ENCODE assay signal across 11 cellular contexts in genomic region chr4:39732728-39733127, GRCh38. TPM values are rescaled to one million over a fixed set of nuclear protein-coding genes. Genes with fewer than 3 reads are reported as not detected.
A peak's percentile ranks its signal among the peaks of the same experiment; 100 is the strongest.
DNase-seq lines count a peak whose midpoint lies in the region; ATAC-seq and TF ChIP-seq lines count a peak whose summit lies in the region.
"Had no signal": no experiment of that assay in that cellular context is flagged by ENCODE, and none has a peak within 500 bp of the region (broad histone marks: within the 10 kb centered on the region; RNA-seq: fewer than 3 reads in every experiment).

No MANE protein-coding gene starts in this region.

- H3K9me3 Mint-ChIP-seq in WTC11 (no peaks in the 10 kb centered on the region), Calu3 (ENCODE audit: low read depth, unreplicated experiment) (no peaks in the 10 kb centered on the region)

- POLR2A ChIA-PET in WTC11 (lab: Charles Lee): interaction anchor here (0.5 to 0.7 kb wide), 5 partner anchors 8 to 56 kb away, joined by 3 to 7 read pairs (median 3); no protein-coding TSS in a partner anchor

- H3K4me3 Mint-ChIP-seq in WTC11 (no peak overlapping the region), Calu3 (ENCODE audit: low read depth, unreplicated experiment) (no peak overlapping the region)

- BruUV-seq in Calu3 (replicated peaks; lab: Mats Ljungman, UMichigan): no TSS peak

- no peak for TF ChIP-seq CTCF in WTC11 (IDR thresholded peaks at IDR 0.05)
- TF ChIP-seq CTCF in Calu3 (IDR thresholded peaks at IDR 0.05; ENCODE audit: unreplicated experiment): no peak

- intact Hi-C loops in Calu3 (cut with micrococcal nuclease; ENCODE audit: unreplicated experiment): no loop called here

- peaks cover 6% of the 10 kb centered on the region for H3K36me3 Mint-ChIP-seq in WTC11
- no peaks in the 10 kb centered on the region for H3K36me3 Mint-ChIP-seq in Calu3 (ENCODE audit: insufficient read depth, unreplicated experiment)

- no peaks in the 10 kb centered on the region; the same call in 1 of the 2 replicates for H3K27me3 Mint-ChIP-seq in WTC11 (ENCODE audit: low read depth)
- no peaks in the 10 kb centered on the region for H3K27me3 Mint-ChIP-seq in Calu3 (ENCODE audit: unreplicated experiment)

- peak; percentile 11 for DNase-seq in ACHN
- DNase-seq in HCEC 1CT: peak; percentile 78
- DNase-seq in WTC11 (ENCODE audit: low spot score): no peak
- peak; percentile 32 for DNase-seq in hepatic stellate cell (ENCODE audit: low spot score)
- no peak for DNase-seq in NCI-H510A treated with DMSO at 0.1 percent for 48 hours (lab: John Stamatoyannopoulos, UW)
- DNase-seq in Calu3: no peak
- DNase-seq in NCI-H1436 (lab: John Stamatoyannopoulos, UW): no peak
- DNase-seq: anterior cingulate cortex, hippocampal formation had no signal

- no peak for ATAC-seq in WTC11
- no peak for ATAC-seq in GM21723 (IDR thresholded peaks at IDR 0.05; ENCODE audit: unreplicated experiment)
- ATAC-seq: Panc1 had no signal

- H3K4me1 Mint-ChIP-seq in WTC11 (peaks cover 14% of the 10 kb centered on the region), Calu3 (ENCODE audit: low read depth, unreplicated experiment) (peaks cover 11% of the 10 kb centered on the region)

- H3K27ac Mint-ChIP-seq in WTC11: peak overlapping the region; percentile 32; the same call in 1 of the 2 replicates
- no peak overlapping the region for H3K27ac Mint-ChIP-seq in Calu3 (ENCODE audit: unreplicated experiment)

- CTCF ChIA-PET in WTC11 (lab: Charles Lee) (no interaction called here), Calu3 (lab: Charles Lee) (no interaction called here)

- in situ Hi-C loops in ACHN (cut with HindIII; ENCODE audit: low pct_ligation_motif_present, low pct_unique_long_range_greater_than_20kb, low sequenced_read_pairs): no loop called here

TF ChIP-seq in WTC11, 78 proteins besides CTCF, POLR2A, EP300 and RAD21:
- TF ChIP-seq, protein P1, sequence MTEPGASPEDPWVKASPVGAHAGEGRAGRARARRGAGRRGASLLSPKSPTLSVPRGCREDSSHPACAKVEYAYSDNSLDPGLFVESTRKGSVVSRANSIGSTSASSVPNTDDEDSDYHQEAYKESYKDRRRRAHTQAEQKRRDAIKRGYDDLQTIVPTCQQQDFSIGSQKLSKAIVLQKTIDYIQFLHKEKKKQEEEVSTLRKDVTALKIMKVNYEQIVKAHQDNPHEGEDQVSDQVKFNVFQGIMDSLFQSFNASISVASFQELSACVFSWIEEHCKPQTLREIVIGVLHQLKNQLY (CRISPR knock-in tag; IDR thresholded peaks at IDR 0.05): no peak

RNA-seq across cellular contexts. Expression of gene UBE2K, which starts 34.8 kb away (rescaled TPM):
- total RNA-seq in WTC11 (2021): 131 to 138 TPM (median 135 TPM) in 3 replicates
- total RNA-seq in Calu3 (2022): 66.9 and 77.7 TPM in 2 replicates

Comparison
In these comparisons a context has a peak if more than half of its experiments do, and no peak if none do; other contexts are left out.
1. DNase-seq: peak in ACHN (single experiment), HCEC 1CT (single experiment) and hepatic stellate cell (single experiment); none in WTC11 (single experiment), NCI-H510A treated with DMSO at 0.1 percent for 48 hours (single experiment), Calu3 (single experiment) and NCI-H1436 (single experiment).